1 cellular context compared by ENCODE assay signal in genomic region chr2:239724851-239725550, GRCh38.
TF ChIP-seq lines count a peak whose summit lies in the region.

No MANE protein-coding gene starts in this region.

TF ChIP-seq in GM23338, 12 proteins besides CTCF, POLR2A, EP300 and RAD21 (continued from another document):
- no peak for TF ChIP-seq REST (IDR thresholded peaks at IDR 0.05; ENCODE audit: unreplicated experiment)
- no peak for TF ChIP-seq EZH2phosphoT487 (IDR thresholded peaks at IDR 0.05; ENCODE audit: unreplicated experiment)
- no peak for TF ChIP-seq ZNF114 (CRISPR knock-in tag; IDR thresholded peaks at IDR 0.05)
- TF ChIP-seq ETS1 (IDR thresholded peaks at IDR 0.05), result no peak
- no peak for TF ChIP-seq POLR2AphosphoS5 (IDR thresholded peaks at IDR 0.05; ENCODE audit: low read depth)
